In the genomic region with DNA sequence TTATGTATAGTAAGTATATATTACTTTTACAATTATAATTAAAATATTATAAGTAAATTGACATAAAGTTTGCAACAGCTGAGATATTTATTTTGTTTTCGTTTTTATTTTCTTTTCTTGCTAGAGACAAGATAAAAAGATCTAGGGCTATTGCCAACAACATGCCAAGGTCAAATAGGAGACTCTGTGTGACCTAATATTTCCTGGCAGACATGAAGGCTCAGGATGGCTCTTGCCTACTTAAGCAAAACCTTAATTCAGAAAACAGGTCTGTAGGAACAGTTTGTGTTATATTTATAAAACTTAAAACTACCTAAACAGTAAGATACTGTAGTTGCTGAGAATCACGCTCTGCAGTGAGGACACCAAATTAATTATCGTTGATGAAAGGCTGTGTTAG, we compare ENCODE assay signal across 25 cellular contexts.
"Had no signal": no experiment of that assay in that cellular context is flagged by ENCODE, and none has a peak within 500 bp of the region (broad histone marks: within the 10 kb centered on the region; RNA-seq: fewer than 3 reads in every experiment).

No MANE protein-coding gene starts in this region.

- H3K36me3 Mint-ChIP-seq: immature natural killer cell, mesothelial cell of epicardium, naive B cell had no signal

- H3K27ac Mint-ChIP-seq: immature natural killer cell, mesothelial cell of epicardium, naive B cell had no signal

- H2AFZ ChIP-seq: hepatocyte had no signal

- H3K4me2 ChIP-seq: hepatocyte had no signal

- H3K27ac ChIP-seq: coronary artery, dorsolateral prefrontal cortex, esophagus muscularis mucosa, foreskin keratinocyte, gastroesophageal sphincter, heart left ventricle, hepatocyte, left lung, lower lobe of right lung had no signal

- DNase-seq: dermis blood vessel endothelial cell; dorsolateral prefrontal cortex; effector CD4-positive, alpha-beta T cell; effector memory CD4-positive, alpha-beta T cell; foreskin keratinocyte; heart left ventricle; hypothalamus; immature natural killer cell; islet precursor cell; kidney; kidney glomerular epithelial cell; left colon; left lung; left ventricle myocardium superior; lower lobe of right lung; mesenchymal stem cell; mucosa of descending colon; naive B cell had no signal

- H3K4me1 ChIP-seq: esophagus muscularis mucosa, foreskin keratinocyte, gastroesophageal sphincter, left lung, lower lobe of right lung had no signal

- H3K79me2 ChIP-seq: hepatocyte had no signal

- H3K27me3 ChIP-seq: dorsolateral prefrontal cortex, esophagus muscularis mucosa, foreskin keratinocyte, gastroesophageal sphincter, heart left ventricle, hepatocyte, left lung had no signal

- H3K36me3 ChIP-seq: esophagus muscularis mucosa, gastroesophageal sphincter, heart left ventricle, left lung, lower lobe of right lung had no signal

- FAIRE-seq: colon, endothelial cell of umbilical vein, kidney had no signal

- H3K27me3 Mint-ChIP-seq: naive B cell had no signal

- H3K4me3 Mint-ChIP-seq: immature natural killer cell, mesothelial cell of epicardium, naive B cell had no signal

- H3K4me1 Mint-ChIP-seq: immature natural killer cell had no signal

- H3K4me3 ChIP-seq: coronary artery, dorsolateral prefrontal cortex, esophagus muscularis mucosa, gastroesophageal sphincter, heart left ventricle, hepatocyte, left lung, lower lobe of right lung, mucosa of descending colon had no signal

- ATAC-seq: foreskin keratinocyte, gastroesophageal sphincter, left colon, left lung, left ventricle myocardium superior, lower lobe of right lung, mucosa of descending colon had no signal
